In genomic region chr3:138901579-138901978, GRCh38 we compare ENCODE assay signal across 27 cellular contexts. TPM values are rescaled to one million over a fixed set of nuclear protein-coding genes. Genes with fewer than 3 reads are reported as not detected.
"Had no signal": no experiment of that assay in that cellular context is flagged by ENCODE, and none has a peak within 500 bp of the region (broad histone marks: within the 10 kb centered on the region; RNA-seq: fewer than 3 reads in every experiment).

No MANE protein-coding gene starts in this region.

- H3K27ac Mint-ChIP-seq: activated CD4-positive, alpha-beta memory T cell treated with anti-CD3 and anti-CD28 coated beads, Interleukin-2, amount 10 ng/mL, durations not matched to agents 7 days and 5 days; activated CD4-positive, alpha-beta T cell treated with anti-CD3 and anti-CD28 coated beads for 36 hours; activated naive CD4-positive, alpha-beta T cell treated with anti-CD3 and anti-CD28 coated beads, Interleukin-2, amount 10 ng/mL, durations not matched to agents 7 days and 5 days; activated naive CD8-positive, alpha-beta T cell treated with anti-CD3 and anti-CD28 coated beads for 36 hours; activated T-cell treated with anti-CD3 and anti-CD28 coated beads, Interleukin-2, amount 50 U/mL, for 72 hours; activated T-helper 2 cell treated with anti-CD3 and anti-CD28 coated beads, Interferon-gamma antibody, Interleukin-2, Interleukin-4, amounts not matched to agents 10 μg/mL and 5 μg/mL and 100 μg/mL, durations not matched to agents 14 hours and 24 hours and 36 hours; T-cell had no signal

- H3K36me3 Mint-ChIP-seq: activated naive CD4-positive, alpha-beta T cell treated with anti-CD3 and anti-CD28 coated beads, Interleukin-2, amount 10 ng/mL, durations not matched to agents 7 days and 5 days; activated naive CD8-positive, alpha-beta T cell treated with anti-CD3 and anti-CD28 coated beads for 36 hours; T-cell had no signal

- H3K4me3 Mint-ChIP-seq: activated CD4-positive, alpha-beta memory T cell treated with anti-CD3 and anti-CD28 coated beads, Interleukin-2, amount 10 ng/mL, durations not matched to agents 7 days and 5 days; activated CD4-positive, alpha-beta T cell treated with anti-CD3 and anti-CD28 coated beads for 36 hours; activated naive CD4-positive, alpha-beta T cell treated with anti-CD3 and anti-CD28 coated beads, Interleukin-2, amount 10 ng/mL, durations not matched to agents 7 days and 5 days; activated naive CD8-positive, alpha-beta T cell treated with anti-CD3 and anti-CD28 coated beads for 36 hours; activated T-cell treated with anti-CD3 and anti-CD28 coated beads, Interleukin-2, amount 50 U/mL, for 72 hours; T-cell had no signal

- ATAC-seq: activated CD4-positive, alpha-beta T cell treated with anti-CD3 and anti-CD28 coated beads for 36 hours; activated T-cell treated with anti-CD3 and anti-CD28 coated beads, Interleukin-2, amount 50 U/mL, for 72 hours; K562; PC-3; T-cell had no signal

- H3K4me3 ChIP-seq: cardiac muscle cell, K562 had no signal

- H3K27me3 ChIP-seq: brain microvascular endothelial cell, cardiac muscle cell had no signal

- H3K9me3 Mint-ChIP-seq: activated CD4-positive, alpha-beta memory T cell treated with anti-CD3 and anti-CD28 coated beads, Interleukin-2, amount 10 ng/mL, durations not matched to agents 7 days and 5 days; activated naive CD4-positive, alpha-beta T cell treated with anti-CD3 and anti-CD28 coated beads, Interleukin-2, amount 10 ng/mL, durations not matched to agents 7 days and 5 days; activated naive CD8-positive, alpha-beta T cell treated with anti-CD3 and anti-CD28 coated beads for 36 hours; activated T-cell treated with anti-CD3 and anti-CD28 coated beads, Interleukin-2, amount 50 U/mL, for 72 hours; activated T-helper 2 cell treated with anti-CD3 and anti-CD28 coated beads, Interferon-gamma antibody, Interleukin-2, Interleukin-4, amounts not matched to agents 10 μg/mL and 5 μg/mL and 100 μg/mL, durations not matched to agents 14 hours and 24 hours and 36 hours; T-cell had no signal

- H3K27me3 Mint-ChIP-seq: activated CD4-positive, alpha-beta T cell treated with anti-CD3 and anti-CD28 coated beads for 36 hours; activated naive CD8-positive, alpha-beta T cell treated with anti-CD3 and anti-CD28 coated beads for 36 hours; T-cell had no signal

- H3K36me3 ChIP-seq: brain microvascular endothelial cell, cardiac muscle cell, WERI-Rb-1 had no signal

- DNase-seq: activated CD4-positive, alpha-beta memory T cell treated with anti-CD3 and anti-CD28 coated beads, Interleukin-2, amount 10 ng/mL, durations not matched to agents 7 days and 5 days; activated CD4-positive, alpha-beta T cell treated with anti-CD3 and anti-CD28 coated beads for 36 hours; activated CD4-positive, alpha-beta T cell treated with anti-CD3 and anti-CD28 coated beads, Interleukin-2, amount 50 U/mL, for 1 hour; activated CD8-positive, alpha-beta memory T cell treated with anti-CD3 and anti-CD28 coated beads, Interleukin-2, amount 50 U/mL, for 4 hours; activated gamma-delta T cell treated with Interleukin-2 at 50 U/mL for 16 hours; activated naive CD4-positive, alpha-beta T cell treated with anti-CD3 and anti-CD28 coated beads, Interleukin-2, amount 10 ng/mL, durations not matched to agents 7 days and 5 days; activated naive CD8-positive, alpha-beta T cell treated with anti-CD3 and anti-CD28 coated beads for 36 hours; activated T-cell treated with anti-CD3 and anti-CD28 coated beads, Interleukin-2, amount 50 U/mL, for 72 hours; brain microvascular endothelial cell; cerebellar nuclear complex; Karpas-422; NCI-H1105; NCI-H1436; NCI-H187; NCI-H2081; NCI-H510A treated with DMSO at 0.1 percent for 48 hours; NCI-H69; NK-92 treated with Interleukin-12 subunit alpha and Interleukin-12 subunit beta, amount 100 ng/mL, for 24 hours; PC-3; SHP77; T-cell; T-helper 2 cell; T1000; WERI-Rb-1 had no signal

- H3K27ac ChIP-seq: brain microvascular endothelial cell, cardiac muscle cell, WERI-Rb-1 had no signal

- H3K4me1 Mint-ChIP-seq: activated CD4-positive, alpha-beta memory T cell treated with anti-CD3 and anti-CD28 coated beads, Interleukin-2, amount 10 ng/mL, durations not matched to agents 7 days and 5 days; activated CD4-positive, alpha-beta T cell treated with anti-CD3 and anti-CD28 coated beads for 36 hours; activated naive CD4-positive, alpha-beta T cell treated with anti-CD3 and anti-CD28 coated beads, Interleukin-2, amount 10 ng/mL, durations not matched to agents 7 days and 5 days; activated naive CD8-positive, alpha-beta T cell treated with anti-CD3 and anti-CD28 coated beads for 36 hours; T-cell had no signal

RNA-seq across cellular contexts. Expression of gene FOXL2, which starts 45.4 kb away (rescaled TPM):
- total RNA-seq: activated CD4-positive, alpha-beta memory T cell treated with anti-CD3 and anti-CD28 coated beads, Interleukin-2, amount 10 ng/mL, durations not matched to agents 7 days and 5 days; activated CD4-positive, alpha-beta T cell treated with anti-CD3 and anti-CD28 coated beads for 36 hours; activated naive CD8-positive, alpha-beta T cell treated with anti-CD3 and anti-CD28 coated beads for 36 hours; activated T-helper 2 cell treated with anti-CD3 and anti-CD28 coated beads, Interferon-gamma antibody, Interleukin-2, Interleukin-4, amounts not matched to agents 10 μg/mL and 5 μg/mL and 100 μg/mL, durations not matched to agents 14 hours and 24 hours and 36 hours; cardiac muscle cell; PC-3; T-cell had no signal

RNA-seq across cellular contexts. Expression of gene FOXL2NB, which starts 45.4 kb away (rescaled TPM):
- total RNA-seq: activated CD4-positive, alpha-beta memory T cell treated with anti-CD3 and anti-CD28 coated beads, Interleukin-2, amount 10 ng/mL, durations not matched to agents 7 days and 5 days; activated CD4-positive, alpha-beta T cell treated with anti-CD3 and anti-CD28 coated beads for 36 hours; activated naive CD8-positive, alpha-beta T cell treated with anti-CD3 and anti-CD28 coated beads for 36 hours; activated T-cell treated with anti-CD3 and anti-CD28 coated beads, Interleukin-2, amount 50 U/mL, for 72 hours; activated T-helper 2 cell treated with anti-CD3 and anti-CD28 coated beads, Interferon-gamma antibody, Interleukin-2, Interleukin-4, amounts not matched to agents 10 μg/mL and 5 μg/mL and 100 μg/mL, durations not matched to agents 14 hours and 24 hours and 36 hours; cardiac muscle cell; PC-3 had no signal
